In genomic region chr14:104818714-104819161, GRCh38 we compare ENCODE assay signal across 31 cellular contexts. TPM values are rescaled to one million over a fixed set of nuclear protein-coding genes. Genes with fewer than 3 reads are reported as not detected.
DNase-seq lines count a peak whose midpoint lies in the region; ATAC-seq, FAIRE-seq and TF ChIP-seq lines count a peak whose summit lies in the region.
"Had no signal": no experiment of that assay in that cellular context is flagged by ENCODE, and none has a peak within 500 bp of the region (broad histone marks: within the 10 kb centered on the region; RNA-seq: fewer than 3 reads in every experiment).

No MANE protein-coding gene starts in this region.

- H4K91ac ChIP-seq in neuronal stem cell (ENCODE audit: low read depth, low read length, poor library complexity): no peak overlapping the region

- peak overlapping the region; percentile 61 for H3K27ac Mint-ChIP-seq in activated CD8-positive, alpha-beta T cell treated with anti-CD3 and anti-CD28 coated beads, Interleukin-2, amount 10 ng/mL, durations not matched to agents 7 days and 5 days
- no peak overlapping the region for H3K27ac Mint-ChIP-seq in activated CD8-positive, alpha-beta T cell treated with anti-CD3 and anti-CD28 coated beads for 36 hours
- H3K27ac Mint-ChIP-seq in natural killer cell treated with Interleukin-12 subunit alpha and Interleukin-12 subunit beta and Interleukin-15 and Interleukin-18, amount 100 ng/mL, for 72 hours: no peak overlapping the region
- no peak overlapping the region for H3K27ac Mint-ChIP-seq in natural killer cell
- H3K27ac Mint-ChIP-seq: stimulated activated effector memory CD8-positive, alpha-beta T cell treated with anti-CD3 and anti-CD28 coated beads, Interleukin-12 subunit alpha, Interleukin-12 subunit beta, amount 100 ng/mL, for 72 hours; type B pancreatic cell had no signal

- H3K4me3 ChIP-seq in neuronal stem cell (ENCODE audit: low read length in 2 of 2): no peak overlapping the region
- no peak overlapping the region for H3K4me3 ChIP-seq in kidney (ENCODE audit: low read length in 2 of 2)
- H3K4me3 ChIP-seq: coronary artery, GM23248, left lung, SJSA1 had no signal

- DNase-seq in activated CD8-positive, alpha-beta T cell treated with anti-CD3 and anti-CD28 coated beads, Interleukin-2, amount 10 ng/mL, durations not matched to agents 7 days and 5 days: no peak
- no peak for DNase-seq in activated CD8-positive, alpha-beta T cell treated with anti-CD3 and anti-CD28 coated beads for 36 hours
- DNase-seq in natural killer cell treated with Interleukin-12 subunit alpha and Interleukin-12 subunit beta and Interleukin-15 and Interleukin-18, amount 100 ng/mL, for 72 hours (ENCODE audit: low spot score): no peak
- no peak for DNase-seq in natural killer cell
- no peak for DNase-seq in neuronal stem cell (ENCODE audit: low spot score)
- DNase-seq in kidney: no peak
- DNase-seq in NAMALWA (ENCODE audit: low spot score): no peak
- no peak for DNase-seq in NCI-H1417 (lab: John Stamatoyannopoulos, UW)
- DNase-seq: 8988T; activated CD4-positive, alpha-beta T cell treated with anti-CD3 and anti-CD28 coated beads for 48 hours; activated naive CD4-positive, alpha-beta T cell; activated T-cell treated with anti-CD3 and anti-CD28 coated beads, Interleukin-2, amount 50 U/mL, for 48 hours; amygdala; Caco-2; effector memory CD4-positive, alpha-beta T cell; GM23248; mesendoderm; NCI-H1436 treated with DMSO at 0.1 percent for 48 hours; NCI-H2107; NCI-H748 treated with DMSO at 0.1 percent for 48 hours; nucleus accumbens; T1000 had no signal

- no peak overlapping the region for H2AFZ ChIP-seq in neuronal stem cell (ENCODE audit: low read length)
- H2AFZ ChIP-seq: GM23248 had no signal

- no peak for ATAC-seq in activated CD8-positive, alpha-beta T cell treated with anti-CD3 and anti-CD28 coated beads, Interleukin-2, amount 10 ng/mL, durations not matched to agents 7 days and 5 days
- no peak for ATAC-seq in activated CD8-positive, alpha-beta T cell treated with anti-CD3 and anti-CD28 coated beads for 36 hours
- ATAC-seq in natural killer cell treated with Interleukin-12 subunit alpha and Interleukin-12 subunit beta and Interleukin-15 and Interleukin-18, amount 100 ng/mL, for 72 hours: no peak
- ATAC-seq in natural killer cell: no peak
- ATAC-seq: left lung; Panc1; stimulated activated effector memory CD8-positive, alpha-beta T cell treated with anti-CD3 and anti-CD28 coated beads, Interleukin-12 subunit alpha, Interleukin-12 subunit beta, amount 100 ng/mL, for 72 hours had no signal

- H3K36me3 Mint-ChIP-seq in activated CD8-positive, alpha-beta T cell treated with anti-CD3 and anti-CD28 coated beads, Interleukin-2, amount 10 ng/mL, durations not matched to agents 7 days and 5 days (ENCODE audit: low read depth): no peaks in the 10 kb centered on the region
- peaks cover 11% of the 10 kb centered on the region for H3K36me3 Mint-ChIP-seq in activated CD8-positive, alpha-beta T cell treated with anti-CD3 and anti-CD28 coated beads for 36 hours (ENCODE audit: low read depth)
- H3K36me3 Mint-ChIP-seq in natural killer cell treated with Interleukin-12 subunit alpha and Interleukin-12 subunit beta and Interleukin-15 and Interleukin-18, amount 100 ng/mL, for 72 hours: no peaks in the 10 kb centered on the region
- no peaks in the 10 kb centered on the region for H3K36me3 Mint-ChIP-seq in natural killer cell
- H3K36me3 Mint-ChIP-seq: type B pancreatic cell had no signal

- no peaks in the 10 kb centered on the region for H3K9me3 ChIP-seq in neuronal stem cell (replicated peaks in 1 of 2; ENCODE audit: control insufficient read depth in 2 of 2, insufficient read depth in 1 of 2, low read depth in 1 of 2, low read length in 2 of 2)
- H3K9me3 ChIP-seq in kidney (ENCODE audit: control insufficient read depth in 1 of 2, low read length in 2 of 2): no peaks in the 10 kb centered on the region
- H3K9me3 ChIP-seq: Caco-2, left lung, SJSA1 had no signal

- WGBS in neuronal stem cell (ENCODE audit: extremely low coverage in 2 of 2, insufficient read length in 2 of 2, insufficient replicate concordance in 1 of 2), 2 donors: no CpG with 5 or more reads among the region's 9 CpGs

- H3K18ac ChIP-seq in neuronal stem cell (ENCODE audit: low read length): no peak overlapping the region

- H3K36me3 ChIP-seq in neuronal stem cell (replicated peaks in 1 of 2; ENCODE audit: control insufficient read depth in 2 of 2, insufficient read depth in 2 of 2, low read length in 2 of 2) (peaks cover 0 to 11% of the 10 kb centered on the region in 2 donors), kidney (ENCODE audit: control insufficient read depth in 1 of 2, insufficient read depth in 2 of 2, low read length in 2 of 2) (no peaks in the 10 kb centered on the region)
- H3K36me3 ChIP-seq: left lung had no signal

- H2BK15ac ChIP-seq in neuronal stem cell (ENCODE audit: low read length): no peak overlapping the region

- intact Hi-C loops in activated CD8-positive, alpha-beta T cell treated with anti-CD3 and anti-CD28 coated beads for 36 hours (cut with micrococcal nuclease): no loop called here
- intact Hi-C loops in natural killer cell (cut with micrococcal nuclease) (no loop called here), kidney (cut with DNase I) (no loop called here)

- peaks cover 17% of the 10 kb centered on the region for H3K4me1 Mint-ChIP-seq in activated CD8-positive, alpha-beta T cell treated with anti-CD3 and anti-CD28 coated beads, Interleukin-2, amount 10 ng/mL, durations not matched to agents 7 days and 5 days (ENCODE audit: low read depth)
- H3K4me1 Mint-ChIP-seq in activated CD8-positive, alpha-beta T cell treated with anti-CD3 and anti-CD28 coated beads for 36 hours (ENCODE audit: low read depth): peaks cover 15% of the 10 kb centered on the region
- peaks cover 4 to 9% of the 10 kb centered on the region in 2 donors for H3K4me1 Mint-ChIP-seq in natural killer cell treated with Interleukin-12 subunit alpha and Interleukin-12 subunit beta and Interleukin-15 and Interleukin-18, amount 100 ng/mL, for 72 hours (ENCODE audit: low read depth in 2 of 2)
- H3K4me1 Mint-ChIP-seq in natural killer cell: peaks cover 8 to 23% of the 10 kb centered on the region in 2 donors

- no peak overlapping the region for H3K23ac ChIP-seq in neuronal stem cell (ENCODE audit: low read depth, low read length, poor library complexity)

- H3K9ac ChIP-seq in neuronal stem cell (ENCODE audit: low read depth, low read length, poor library complexity) (no peak overlapping the region), kidney (ENCODE audit: low read length in 2 of 2) (no peak overlapping the region)
- H3K9ac ChIP-seq: GM23248 had no signal

- no peak overlapping the region for H2BK5ac ChIP-seq in neuronal stem cell (ENCODE audit: low read length)

- H3K27ac ChIP-seq in neuronal stem cell (replicated peaks; ENCODE audit: low read length) (no peak overlapping the region), kidney (ENCODE audit: low read depth in 2 of 2, low read length in 2 of 2) (no peak overlapping the region)
- H3K27ac ChIP-seq: C4-2B, coronary artery, GM23248, left lung, SJSA1, VCaP had no signal

- peaks cover 5 to 8% of the 10 kb centered on the region in 2 donors for H3K4me1 ChIP-seq in neuronal stem cell (ENCODE audit: control insufficient read depth in 2 of 2, insufficient read depth in 1 of 2, low read depth in 1 of 2, low read length in 2 of 2)
- H3K4me1 ChIP-seq in kidney (ENCODE audit: control insufficient read depth in 1 of 2, insufficient read depth in 1 of 2, low read depth in 1 of 2, low read length in 2 of 2): peaks cover 0 to 7% of the 10 kb centered on the region in 2 donors
- H3K4me1 ChIP-seq: Caco-2 had no signal

- no peaks in the 10 kb centered on the region for H3K27me3 Mint-ChIP-seq in activated CD8-positive, alpha-beta T cell treated with anti-CD3 and anti-CD28 coated beads, Interleukin-2, amount 10 ng/mL, durations not matched to agents 7 days and 5 days (ENCODE audit: low read depth)
- H3K27me3 Mint-ChIP-seq in activated CD8-positive, alpha-beta T cell treated with anti-CD3 and anti-CD28 coated beads for 36 hours: no peaks in the 10 kb centered on the region
- H3K27me3 Mint-ChIP-seq in natural killer cell treated with Interleukin-12 subunit alpha and Interleukin-12 subunit beta and Interleukin-15 and Interleukin-18, amount 100 ng/mL, for 72 hours: no peaks in the 10 kb centered on the region
- H3K27me3 Mint-ChIP-seq in natural killer cell (ENCODE audit: low read depth in 2 of 2): no peaks in the 10 kb centered on the region

- no peak overlapping the region for H3K4me2 ChIP-seq in neuronal stem cell (ENCODE audit: insufficient read depth, low read length, poor library complexity, severe bottlenecking)

- H3K4ac ChIP-seq in neuronal stem cell (ENCODE audit: low read length): no peak overlapping the region

- POLR2A ChIA-PET in activated CD8-positive, alpha-beta T cell treated with anti-CD3 and anti-CD28 coated beads, Interleukin-2, amount 10 ng/mL, durations not matched to agents 7 days and 5 days (lab: Charles Lee): no interaction called here
- POLR2A ChIA-PET in activated CD8-positive, alpha-beta T cell treated with anti-CD3 and anti-CD28 coated beads for 36 hours (lab: Charles Lee): no interaction called here

- H3K4me3 Mint-ChIP-seq in activated CD8-positive, alpha-beta T cell treated with anti-CD3 and anti-CD28 coated beads, Interleukin-2, amount 10 ng/mL, durations not matched to agents 7 days and 5 days: no peak overlapping the region
- no peak overlapping the region for H3K4me3 Mint-ChIP-seq in activated CD8-positive, alpha-beta T cell treated with anti-CD3 and anti-CD28 coated beads for 36 hours
- H3K4me3 Mint-ChIP-seq in natural killer cell treated with Interleukin-12 subunit alpha and Interleukin-12 subunit beta and Interleukin-15 and Interleukin-18, amount 100 ng/mL, for 72 hours: peak overlapping the region; percentile 17
- no peak overlapping the region for H3K4me3 Mint-ChIP-seq in natural killer cell
- H3K4me3 Mint-ChIP-seq: stimulated activated effector memory CD8-positive, alpha-beta T cell treated with anti-CD3 and anti-CD28 coated beads, Interleukin-12 subunit alpha, Interleukin-12 subunit beta, amount 100 ng/mL, for 72 hours had no signal

- no peak overlapping the region for H3K14ac ChIP-seq in neuronal stem cell (ENCODE audit: low read length)

- no peak for FAIRE-seq in kidney (lab: Jason Lieb, UNC)
- FAIRE-seq: bronchial epithelial cell had no signal

- no peak overlapping the region for H2BK120ac ChIP-seq in neuronal stem cell (ENCODE audit: low read depth, low read length)

- no peaks in the 10 kb centered on the region for H3K9me3 Mint-ChIP-seq in activated CD8-positive, alpha-beta T cell treated with anti-CD3 and anti-CD28 coated beads, Interleukin-2, amount 10 ng/mL, durations not matched to agents 7 days and 5 days (ENCODE audit: insufficient read depth)
- H3K9me3 Mint-ChIP-seq in activated CD8-positive, alpha-beta T cell treated with anti-CD3 and anti-CD28 coated beads for 36 hours: no peaks in the 10 kb centered on the region
- no peaks in the 10 kb centered on the region for H3K9me3 Mint-ChIP-seq in natural killer cell treated with Interleukin-12 subunit alpha and Interleukin-12 subunit beta and Interleukin-15 and Interleukin-18, amount 100 ng/mL, for 72 hours
- no peaks in the 10 kb centered on the region for H3K9me3 Mint-ChIP-seq in natural killer cell
- H3K9me3 Mint-ChIP-seq: stimulated activated effector memory CD8-positive, alpha-beta T cell treated with anti-CD3 and anti-CD28 coated beads, Interleukin-12 subunit alpha, Interleukin-12 subunit beta, amount 100 ng/mL, for 72 hours; type B pancreatic cell had no signal

- TF ChIP-seq CTCF in activated CD8-positive, alpha-beta T cell treated with anti-CD3 and anti-CD28 coated beads for 36 hours (IDR thresholded peaks at IDR 0.05): no peak
- no peak for TF ChIP-seq CTCF in natural killer cell (IDR thresholded peaks at IDR 0.05)
- no peak for TF ChIP-seq CTCF in kidney (IDR thresholded peaks at IDR 0.05; ENCODE audit: borderline replicate concordance, extremely low read depth, insufficient read depth)

- no peak overlapping the region for H2BK12ac ChIP-seq in neuronal stem cell (ENCODE audit: low read length)

- no peak overlapping the region for H2AK5ac ChIP-seq in neuronal stem cell (ENCODE audit: low read depth, low read length)

- CTCF ChIA-PET in activated CD8-positive, alpha-beta T cell treated with anti-CD3 and anti-CD28 coated beads, Interleukin-2, amount 10 ng/mL, durations not matched to agents 7 days and 5 days (lab: Charles Lee): no interaction called here
- CTCF ChIA-PET in activated CD8-positive, alpha-beta T cell treated with anti-CD3 and anti-CD28 coated beads for 36 hours (lab: Charles Lee): interaction anchor here (0.9 to 2.0 kb wide), 4 partner anchors 24 to 671 kb away, joined by 3 to 5 read pairs (median 3); no protein-coding TSS in a partner anchor

- H3K79me1 ChIP-seq in neuronal stem cell (ENCODE audit: low read depth, low read length): no peaks in the 10 kb centered on the region

- H4K8ac ChIP-seq in neuronal stem cell (ENCODE audit: low read depth, low read length): peak overlapping the region; percentile 21

- H3K27me3 ChIP-seq in neuronal stem cell (ENCODE audit: control insufficient read depth in 3 of 3, insufficient read depth in 3 of 3, low read depth in 1 of 3, low read length in 3 of 3): peaks cover 0 to 4% (median 0%) of the 10 kb centered on the region in 3 experiments
- H3K27me3 ChIP-seq: left lung, SJSA1 had no signal

RNA-seq across cellular contexts. Expression of gene ZBTB42, which starts 17.8 kb away (rescaled TPM):
- 1 to 10 TPM; 5.3 TPM for total RNA-seq in activated CD8-positive, alpha-beta T cell treated with anti-CD3 and anti-CD28 coated beads, Interleukin-2, amount 10 ng/mL, durations not matched to agents 7 days and 5 days
- total RNA-seq in activated CD8-positive, alpha-beta T cell treated with anti-CD3 and anti-CD28 coated beads for 36 hours: 1 to 10 TPM; 1.3 TPM
- 1 to 10 TPM; 1.3 to 3.0 TPM for total RNA-seq in natural killer cell treated with Interleukin-12 subunit alpha and Interleukin-12 subunit beta and Interleukin-15 and Interleukin-18, amount 100 ng/mL, for 72 hours
- 1 to 10 TPM; 3.6 to 4.5 (median 3.7) TPM for total RNA-seq in natural killer cell
- polyA plus RNA-seq in neuronal stem cell (2013, experiment 1 of 2): 0.95 TPM
- polyA plus RNA-seq in neuronal stem cell (2013, experiment 2 of 2): 0.87 TPM
- 10.0 TPM for total RNA-seq in kidney
- polyA plus RNA-seq in kidney (ENCODE audit: insufficient read depth, low read depth, low replicate concordance): 3.9 TPM

RNA-seq across cellular contexts. Expression of gene AKT1, which starts 23.2 kb away (rescaled TPM):
- 100 to 1,000 TPM; 217 to 222 TPM for total RNA-seq in activated CD8-positive, alpha-beta T cell treated with anti-CD3 and anti-CD28 coated beads, Interleukin-2, amount 10 ng/mL, durations not matched to agents 7 days and 5 days
- total RNA-seq in activated CD8-positive, alpha-beta T cell treated with anti-CD3 and anti-CD28 coated beads for 36 hours: 100 to 1,000 TPM; 116 to 121 TPM
- 100 to 1,000 TPM; 128 to 229 TPM for total RNA-seq in natural killer cell treated with Interleukin-12 subunit alpha and Interleukin-12 subunit beta and Interleukin-15 and Interleukin-18, amount 100 ng/mL, for 72 hours
- total RNA-seq in natural killer cell (100 to 1,000 TPM; 152 to 163 (median 153) TPM), kidney (125 TPM)
- 84.4 TPM for polyA plus RNA-seq in neuronal stem cell (2013, experiment 1 of 2)
- polyA plus RNA-seq in neuronal stem cell (2013, experiment 2 of 2): 82.3 TPM
- 70.6 TPM for polyA plus RNA-seq in kidney (ENCODE audit: insufficient read depth, low read depth, low replicate concordance)

RNA-seq across cellular contexts. Expression of gene CEP170B, which starts 46.3 kb away (rescaled TPM):
- 1 to 10 TPM; 2.5 to 2.7 TPM for total RNA-seq in activated CD8-positive, alpha-beta T cell treated with anti-CD3 and anti-CD28 coated beads, Interleukin-2, amount 10 ng/mL, durations not matched to agents 7 days and 5 days
- 1 to 10 TPM; 2.2 to 2.3 TPM for total RNA-seq in activated CD8-positive, alpha-beta T cell treated with anti-CD3 and anti-CD28 coated beads for 36 hours
- total RNA-seq in natural killer cell treated with Interleukin-12 subunit alpha and Interleukin-12 subunit beta and Interleukin-15 and Interleukin-18, amount 100 ng/mL, for 72 hours: 1 to 10 TPM; 3.4 to 3.8 TPM
- total RNA-seq in natural killer cell: under 1 TPM; 0.24 to 0.72 (median 0.30) TPM
- 12.3 TPM for polyA plus RNA-seq in neuronal stem cell (2013, experiment 1 of 2)
- 11.4 TPM for polyA plus RNA-seq in neuronal stem cell (2013, experiment 2 of 2)
- total RNA-seq in kidney: 42.4 TPM
- polyA plus RNA-seq in kidney (ENCODE audit: insufficient read depth, low read depth, low replicate concordance): 8.1 TPM
